In the genomic region with DNA sequence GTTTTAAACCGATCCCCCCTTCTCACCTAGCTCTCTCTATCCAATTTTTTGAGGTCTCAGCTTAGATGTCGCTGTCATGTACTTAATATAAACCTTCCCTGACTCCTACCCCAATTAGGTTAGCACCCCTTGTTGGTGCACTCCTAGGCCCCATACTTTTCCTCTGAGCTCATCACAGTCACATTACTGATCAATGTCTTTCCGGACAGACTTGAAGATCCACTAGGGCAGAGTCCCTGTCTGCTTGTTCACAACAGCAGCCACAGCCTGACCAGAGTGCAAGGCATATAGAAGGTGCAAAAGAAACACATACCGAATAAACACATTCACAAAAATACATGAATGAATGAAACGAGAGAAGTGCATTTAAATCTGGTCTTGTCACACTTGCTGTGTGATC, we compare ENCODE assay signal across 15 cellular contexts.
DNase-seq lines count a peak whose midpoint lies in the region; TF ChIP-seq lines count a peak whose summit lies in the region.
"Had no signal": no experiment of that assay in that cellular context is flagged by ENCODE, and none has a peak within 500 bp of the region (broad histone marks: within the 10 kb centered on the region; RNA-seq: fewer than 3 reads in every experiment).

No MANE protein-coding gene starts in this region.

- intact Hi-C loops in dendritic cell treated with granulocyte-macrophage colony-stimulating factor and Interleukin-4, amounts not matched to agents 40 ng/mL and 50 ng/mL, for 4 days (cut with micrococcal nuclease), result no loop called here

- no CpG with 5 or more reads among the region's 5 CpGs for whole genome bisulfite sequencing in trophoblast cell (ENCODE audit: extremely low coverage, insufficient coverage, insufficient read length)

- no peak overlapping the region for H3K18ac ChIP-seq in trophoblast cell (ENCODE audit: low read length)

- no peak overlapping the region for H4K12ac ChIP-seq in trophoblast cell (ENCODE audit: low read depth, low read length)

- no peak overlapping the region for H3K23ac ChIP-seq in trophoblast cell (ENCODE audit: low read length)

- H3K14ac ChIP-seq in trophoblast cell (ENCODE audit: low read length), result no peak overlapping the region

- peaks cover 5 to 14% of the 10 kb centered on the region in 2 experiments for H3K4me1 ChIP-seq in trophoblast cell (ENCODE audit: control insufficient read depth in 1 of 2, insufficient read depth in 2 of 2, low read length in 2 of 2)
- H3K4me1 ChIP-seq: HAP-1 had no signal

- no peaks in the 10 kb centered on the region for H3K9me3 Mint-ChIP-seq in dendritic cell treated with granulocyte-macrophage colony-stimulating factor and Interleukin-4, amounts not matched to agents 40 ng/mL and 50 ng/mL, for 4 days
- H3K9me3 Mint-ChIP-seq in mesothelial cell of epicardium, result no peaks in the 10 kb centered on the region
- H3K9me3 Mint-ChIP-seq: CD4-positive, alpha-beta memory T cell; HFFc6 had no signal

- no peaks in the 10 kb centered on the region for H3K36me3 Mint-ChIP-seq in dendritic cell treated with granulocyte-macrophage colony-stimulating factor and Interleukin-4, amounts not matched to agents 40 ng/mL and 50 ng/mL, for 4 days (ENCODE audit: low read depth)
- peaks cover 6% of the 10 kb centered on the region for H3K36me3 Mint-ChIP-seq in mesothelial cell of epicardium
- H3K36me3 Mint-ChIP-seq: CD4-positive, alpha-beta memory T cell had no signal

- no peaks in the 10 kb centered on the region for H3K79me1 ChIP-seq in trophoblast cell (ENCODE audit: low read length)

- peaks cover 26% of the 10 kb centered on the region for H3K4me1 Mint-ChIP-seq in dendritic cell treated with granulocyte-macrophage colony-stimulating factor and Interleukin-4, amounts not matched to agents 40 ng/mL and 50 ng/mL, for 4 days (ENCODE audit: low read depth)
- peaks cover 57% of the 10 kb centered on the region for H3K4me1 Mint-ChIP-seq in mesothelial cell of epicardium
- H3K4me1 Mint-ChIP-seq: CD4-positive, alpha-beta memory T cell had no signal

- no peak for TF ChIP-seq CTCF in mesothelial cell of epicardium (IDR thresholded peaks at IDR 0.05; ENCODE audit: unreplicated experiment)

- no peak overlapping the region for H3K4me3 ChIP-seq in trophoblast cell (ENCODE audit: low read depth, low read length)
- H3K4me3 ChIP-seq: HAP-1 had no signal

- H3K27ac ChIP-seq in trophoblast cell (ENCODE audit: low read depth, low read length), result peak overlapping the region; percentile 17

- H3K9ac ChIP-seq in trophoblast cell (ENCODE audit: low read length), result no peak overlapping the region

- H3K4me3 Mint-ChIP-seq in dendritic cell treated with granulocyte-macrophage colony-stimulating factor and Interleukin-4, amounts not matched to agents 40 ng/mL and 50 ng/mL, for 4 days, result no peak overlapping the region
- no peak overlapping the region for H3K4me3 Mint-ChIP-seq in mesothelial cell of epicardium
- H3K4me3 Mint-ChIP-seq: CD4-positive, alpha-beta memory T cell; HFFc6 had no signal

- H3K27ac Mint-ChIP-seq in dendritic cell treated with granulocyte-macrophage colony-stimulating factor and Interleukin-4, amounts not matched to agents 40 ng/mL and 50 ng/mL, for 4 days, result peak overlapping the region; percentile 14
- peak overlapping the region; percentile 11 for H3K27ac Mint-ChIP-seq in mesothelial cell of epicardium
- H3K27ac Mint-ChIP-seq: CD4-positive, alpha-beta memory T cell; HFFc6 had no signal

- DNase-seq in mesothelial cell of epicardium (ENCODE audit: low spot score in 2 of 2, unreplicated experiment in 2 of 2) (no peak), trophoblast cell (no peak), NCI-H748 treated with DMSO at 0.1 percent for 48 hours (lab: John Stamatoyannopoulos, UW) (no peak), 8988T (no peak)
- DNase-seq in stimulated activated CD4-positive, alpha-beta T cell treated with anti-CD3 and anti-CD28 coated beads, Interleukin-15, amount 100 ng/mL, for 24 hours, result no peak
- DNase-seq: C1 segment of cervical spinal cord; Calu3; CD4-positive, alpha-beta memory T cell; COR-L47; DMS53; GF-D8; GOT3; HFFc6 had no signal

- peaks cover 0 to 2% of the 10 kb centered on the region in 2 experiments for H3K36me3 ChIP-seq in trophoblast cell (ENCODE audit: control insufficient read depth in 1 of 2, insufficient read depth in 2 of 2, low read length in 2 of 2)
- H3K36me3 ChIP-seq: HAP-1 had no signal

- no peak overlapping the region for H2BK120ac ChIP-seq in trophoblast cell (ENCODE audit: insufficient read depth, low read length, poor library complexity)

- no peak overlapping the region for H2AFZ ChIP-seq in trophoblast cell (ENCODE audit: insufficient read depth, low read length, poor library complexity)

- H4K8ac ChIP-seq in trophoblast cell (ENCODE audit: low read depth, low read length), result no peak overlapping the region

- H3K79me2 ChIP-seq in trophoblast cell (ENCODE audit: control insufficient read depth, insufficient read depth, low read length, poor library complexity), result no peaks in the 10 kb centered on the region

- no peak overlapping the region for H2BK5ac ChIP-seq in trophoblast cell (ENCODE audit: low read depth, low read length, poor library complexity)

- no peaks in the 10 kb centered on the region for H3K27me3 ChIP-seq in trophoblast cell (ENCODE audit: insufficient read depth, low read length)

- no peak overlapping the region for H4K91ac ChIP-seq in trophoblast cell (ENCODE audit: low read depth, low read length)

- no peak overlapping the region for H3K4ac ChIP-seq in trophoblast cell (ENCODE audit: low read depth, low read length)

- no peak overlapping the region for H2BK12ac ChIP-seq in trophoblast cell (ENCODE audit: low read length)

- H3K27me3 Mint-ChIP-seq in dendritic cell treated with granulocyte-macrophage colony-stimulating factor and Interleukin-4, amounts not matched to agents 40 ng/mL and 50 ng/mL, for 4 days, result peaks cover 7% of the 10 kb centered on the region
- H3K27me3 Mint-ChIP-seq in mesothelial cell of epicardium (ENCODE audit: low read depth), result no peaks in the 10 kb centered on the region
- H3K27me3 Mint-ChIP-seq: CD4-positive, alpha-beta memory T cell had no signal

- H3K4me2 ChIP-seq in trophoblast cell (ENCODE audit: low read length), result no peak overlapping the region

- no peak overlapping the region for H2AK5ac ChIP-seq in trophoblast cell (ENCODE audit: low read length)

- H3K9me3 ChIP-seq in trophoblast cell (ENCODE audit: insufficient read depth, low read depth, low read length), result no peaks in the 10 kb centered on the region
- H3K9me3 ChIP-seq: HAP-1 had no signal
